In the genomic region with DNA sequence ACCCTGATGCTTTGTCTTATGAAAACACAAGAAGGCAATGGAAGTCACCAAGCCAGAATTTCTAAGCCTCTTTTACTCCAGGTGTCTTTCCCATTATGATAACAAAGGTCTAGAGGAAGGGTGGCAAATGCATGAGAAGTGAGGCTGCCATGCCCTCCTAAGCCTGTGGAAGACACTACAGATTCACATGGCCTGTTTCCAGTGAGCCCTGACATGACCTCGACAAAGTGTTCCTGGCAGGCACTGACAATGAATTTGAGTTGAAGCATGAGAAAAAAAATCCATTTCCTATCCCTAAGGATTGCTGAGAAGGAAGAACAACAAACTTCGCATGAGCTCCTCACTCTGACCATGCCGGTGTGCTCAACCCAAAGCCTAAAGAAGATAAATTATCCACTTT, we compare ENCODE assay signal across 23 cellular contexts.
"Had no signal": no experiment of that assay in that cellular context is flagged by ENCODE, and none has a peak within 500 bp of the region (broad histone marks: within the 10 kb centered on the region; RNA-seq: fewer than 3 reads in every experiment).

No MANE protein-coding gene starts in this region.

- H3K36me3 Mint-ChIP-seq: activated naive CD4-positive, alpha-beta T cell treated with anti-CD3 and anti-CD28 coated beads, Interleukin-2, amount 10 ng/mL, durations not matched to agents 7 days and 5 days; immature natural killer cell; natural killer cell had no signal

- H3K4me1 Mint-ChIP-seq: activated naive CD4-positive, alpha-beta T cell treated with anti-CD3 and anti-CD28 coated beads, Interleukin-2, amount 10 ng/mL, durations not matched to agents 7 days and 5 days; activated naive CD8-positive, alpha-beta T cell treated with anti-CD3 and anti-CD28 coated beads, Interleukin-2, amount 50 U/mL, for 24 hours; immature natural killer cell; natural killer cell had no signal

- H3K9me3 ChIP-seq: ascending aorta, esophagus squamous epithelium, lower lobe of right lung, neutrophil, pancreas, transverse colon had no signal

- H3K4me3 Mint-ChIP-seq: activated naive CD4-positive, alpha-beta T cell treated with anti-CD3 and anti-CD28 coated beads, Interleukin-2, amount 10 ng/mL, durations not matched to agents 7 days and 5 days; activated naive CD8-positive, alpha-beta T cell treated with anti-CD3 and anti-CD28 coated beads, Interleukin-2, amount 50 U/mL, for 24 hours; effector memory CD8-positive, alpha-beta T cell; immature natural killer cell; natural killer cell had no signal

- H3K36me3 ChIP-seq: ascending aorta, cardiac muscle cell, esophagus squamous epithelium, lower lobe of right lung, neutrophil, pancreas, transverse colon had no signal

- H3K27me3 Mint-ChIP-seq: activated naive CD4-positive, alpha-beta T cell treated with anti-CD3 and anti-CD28 coated beads, Interleukin-2, amount 10 ng/mL, durations not matched to agents 7 days and 5 days; effector memory CD8-positive, alpha-beta T cell had no signal

- ATAC-seq: activated naive CD8-positive, alpha-beta T cell treated with anti-CD3 and anti-CD28 coated beads, Interleukin-2, amount 50 U/mL, for 24 hours; effector memory CD8-positive, alpha-beta T cell; lower lobe of right lung; natural killer cell; pancreas; stimulated activated naive CD8-positive, alpha-beta T cell treated with anti-CD3 and anti-CD28 coated beads, Interleukin-15, Interleukin-2, amounts not matched to agents 100 U/mL and 50 U/mL, for 24 hours had no signal

- H3K27ac ChIP-seq: ascending aorta, cardiac muscle cell, esophagus squamous epithelium, lower lobe of right lung, neutrophil, pancreas, transverse colon had no signal

- H3K4me1 ChIP-seq: lower lobe of right lung, pancreas, transverse colon had no signal

- H3K9me3 Mint-ChIP-seq: activated naive CD4-positive, alpha-beta T cell treated with anti-CD3 and anti-CD28 coated beads, Interleukin-2, amount 10 ng/mL, durations not matched to agents 7 days and 5 days; activated naive CD8-positive, alpha-beta T cell treated with anti-CD3 and anti-CD28 coated beads, Interleukin-2, amount 50 U/mL, for 24 hours had no signal

- DNase-seq: activated CD4-positive, alpha-beta T cell treated with anti-CD3 and anti-CD28 coated beads for 1 hour; activated CD8-positive, alpha-beta memory T cell treated with anti-CD3 and anti-CD28 coated beads for 24 hours; activated CD8-positive, alpha-beta memory T cell treated with anti-CD3 and anti-CD28 coated beads, Interleukin-2, amount 50 U/mL, for 48 hours; activated effector memory CD4-positive, alpha-beta T cell treated with Interleukin-2 at 50 U/mL for 16 hours; activated naive CD4-positive, alpha-beta T cell treated with anti-CD3 and anti-CD28 coated beads, Interleukin-2, amount 10 ng/mL, durations not matched to agents 7 days and 5 days; activated naive CD8-positive, alpha-beta T cell treated with anti-CD3 and anti-CD28 coated beads, Interleukin-2, amount 50 U/mL, for 24 hours; activated T-cell treated with anti-CD3 and anti-CD28 coated beads, Interleukin-2, amount 50 U/mL, for 48 hours; dermis blood vessel endothelial cell; effector memory CD8-positive, alpha-beta T cell; esophagus squamous epithelium; immature natural killer cell; lower lobe of right lung; natural killer cell; pancreas; stimulated activated CD4-positive, alpha-beta T cell treated with anti-CD3 and anti-CD28 coated beads, Interleukin-12 subunit alpha, Interleukin-12 subunit beta, amount 100 ng/mL, for 4 hours; stimulated activated CD4-positive, alpha-beta T cell treated with anti-CD3 and anti-CD28 coated beads, Interleukin-2, amount 100 ng/mL, for 24 hours; stimulated activated naive CD8-positive, alpha-beta T cell treated with anti-CD3 and anti-CD28 coated beads, Interleukin-15, Interleukin-2, amounts not matched to agents 100 U/mL and 50 U/mL, for 24 hours; substantia nigra; T1000; transverse colon had no signal

- H3K4me3 ChIP-seq: ascending aorta, cardiac muscle cell, esophagus squamous epithelium, lower lobe of right lung, pancreas, transverse colon had no signal

- H3K27ac Mint-ChIP-seq: activated naive CD4-positive, alpha-beta T cell treated with anti-CD3 and anti-CD28 coated beads, Interleukin-2, amount 10 ng/mL, durations not matched to agents 7 days and 5 days; activated naive CD8-positive, alpha-beta T cell treated with anti-CD3 and anti-CD28 coated beads, Interleukin-2, amount 50 U/mL, for 24 hours; effector memory CD8-positive, alpha-beta T cell; immature natural killer cell; natural killer cell had no signal

- H3K27me3 ChIP-seq: ascending aorta, cardiac muscle cell, esophagus squamous epithelium, neutrophil, pancreas, transverse colon had no signal
